In the genomic region with DNA sequence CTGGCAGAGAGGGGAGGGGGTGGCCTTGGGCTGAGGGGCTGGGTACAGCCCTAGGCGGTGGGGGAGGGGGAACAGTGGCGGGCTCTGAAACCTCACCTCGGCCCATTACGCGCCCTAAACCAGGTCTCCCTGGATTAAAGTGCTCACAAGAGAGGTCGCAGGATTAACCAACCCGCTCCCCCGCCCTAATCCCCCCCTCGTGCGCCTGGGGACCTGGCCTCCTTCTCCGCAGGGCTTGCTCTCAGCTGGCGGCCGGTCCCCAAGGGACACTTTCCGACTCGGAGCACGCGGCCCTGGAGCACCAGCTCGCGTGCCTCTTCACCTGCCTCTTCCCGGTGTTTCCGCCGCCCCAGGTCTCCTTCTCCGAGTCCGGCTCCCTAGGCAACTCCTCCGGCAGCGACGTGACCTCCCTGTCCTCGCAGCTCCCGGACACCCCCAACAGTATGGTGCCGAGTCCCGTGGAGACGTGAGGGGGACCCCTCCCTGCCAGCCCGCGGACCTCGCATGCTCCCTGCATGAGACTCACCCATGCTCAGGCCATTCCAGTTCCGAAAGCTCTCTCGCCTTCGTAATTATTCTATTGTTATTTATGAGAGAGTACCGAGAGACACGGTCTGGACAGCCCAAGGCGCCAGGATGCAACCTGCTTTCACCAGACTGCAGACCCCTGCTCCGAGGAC, we compare ENCODE assay signal across 9 cellular contexts. TPM values are rescaled to one million over a fixed set of nuclear protein-coding genes. Genes with fewer than 3 reads are reported as not detected.
DNase-seq lines count a peak whose midpoint lies in the region; ATAC-seq and TF ChIP-seq lines count a peak whose summit lies in the region.
"Had no signal": no experiment of that assay in that cellular context is flagged by ENCODE, and none has a peak within 500 bp of the region (broad histone marks: within the 10 kb centered on the region; RNA-seq: fewer than 3 reads in every experiment).

No MANE protein-coding gene starts in this region.

- H3K36me3 ChIP-seq in RWPE2 (ENCODE audit: low read depth) (peaks cover 4% of the 10 kb centered on the region; the same call in 1 of the 2 replicates), skeletal muscle satellite cell (ENCODE audit: insufficient read depth, low read length) (peaks cover 14% of the 10 kb centered on the region)
- H3K36me3 ChIP-seq: brain microvascular endothelial cell had no signal

- H3K9me3 ChIP-seq in RWPE2 (ENCODE audit: severe bottlenecking): no peaks in the 10 kb centered on the region
- no peaks in the 10 kb centered on the region for H3K9me3 ChIP-seq in skeletal muscle satellite cell (replicated peaks; ENCODE audit: low read length)

- peaks cover 50% of the 10 kb centered on the region for H3K27me3 Mint-ChIP-seq in glutamatergic neuron (ENCODE audit: unreplicated experiment)

- H3K4me1 ChIP-seq in RWPE2 (ENCODE audit: insufficient read depth, poor library complexity, severe bottlenecking) (no peaks in the 10 kb centered on the region), skeletal muscle satellite cell (ENCODE audit: control insufficient read depth, insufficient read depth, low read length) (peaks cover 34% of the 10 kb centered on the region)

- H3K4me3 ChIP-seq in RWPE2 (ENCODE audit: severe bottlenecking) (no peak overlapping the region), skeletal muscle satellite cell (ENCODE audit: low read length) (no peak overlapping the region)

- DNase-seq in DMS53 (lab: John Stamatoyannopoulos, UW) (peak; percentile 49), DMS53 treated with DMSO at 0.1 percent for 48 hours (lab: John Stamatoyannopoulos, UW; ENCODE audit: unreplicated experiment) (no peak), RWPE2 (ENCODE audit: low spot score) (peak; percentile 79), glutamatergic neuron (peak; percentile 70), AG08396 (ENCODE audit: low spot score) (no peak)
- no peak for DNase-seq in activated effector memory CD4-positive, alpha-beta T cell treated with anti-CD3 and anti-CD28 coated beads, Interleukin-2, amount 50 U/mL, for 16 hours
- DNase-seq: brain microvascular endothelial cell had no signal

- H3K27ac ChIP-seq in RWPE2 (ENCODE audit: poor library complexity, severe bottlenecking): no peak overlapping the region
- H3K27ac ChIP-seq: brain microvascular endothelial cell had no signal

- ATAC-seq in RWPE2 (ENCODE audit: low read depth) (no peak), HG02798 (IDR thresholded peaks at IDR 0.05; ENCODE audit: poor library complexity, unreplicated experiment) (no peak)

- no peak for TF ChIP-seq CTCF in RWPE2 (IDR thresholded peaks at IDR 0.05; ENCODE audit: poor library complexity, severe bottlenecking)
- no peak for TF ChIP-seq CTCF in glutamatergic neuron (IDR thresholded peaks at IDR 0.05; ENCODE audit: partially characterized antibody, unreplicated experiment)

- peak overlapping the region; percentile 44 for H3K4me2 ChIP-seq in skeletal muscle satellite cell (ENCODE audit: low read length)

- H3K36me3 Mint-ChIP-seq in glutamatergic neuron (ENCODE audit: unreplicated experiment): peaks cover 16% of the 10 kb centered on the region

- H3K9ac ChIP-seq in skeletal muscle satellite cell (ENCODE audit: low read depth, low read length): no peak overlapping the region

- peak overlapping the region; percentile 93 for H3K4me3 Mint-ChIP-seq in glutamatergic neuron (ENCODE audit: unreplicated experiment)

- H3K4me1 Mint-ChIP-seq in glutamatergic neuron (ENCODE audit: low read depth, unreplicated experiment): peaks cover 26% of the 10 kb centered on the region

- no peaks in the 10 kb centered on the region for H3K27me3 ChIP-seq in RWPE2 (ENCODE audit: insufficient read depth, poor library complexity, severe bottlenecking)
- peaks cover 79% of the 10 kb centered on the region for H3K27me3 ChIP-seq in skeletal muscle satellite cell (ENCODE audit: control insufficient read depth, insufficient read depth, low read length)

- H3K27ac Mint-ChIP-seq in glutamatergic neuron (ENCODE audit: unreplicated experiment): peak overlapping the region; percentile 44

- H3K9me3 Mint-ChIP-seq in glutamatergic neuron (ENCODE audit: unreplicated experiment): peaks cover 38% of the 10 kb centered on the region

RNA-seq across cellular contexts. Expression of a gene that starts 4.9 kb away (rescaled TPM):
- total RNA-seq in glutamatergic neuron (ENCODE audit: unreplicated experiment): 78.7 TPM
- 0.66 and 1.3 TPM in 2 replicates for total RNA-seq in skeletal muscle satellite cell (2012; rRNA removed)

RNA-seq across cellular contexts. Expression of a gene that starts 30.2 kb away (rescaled TPM):
- total RNA-seq in glutamatergic neuron (ENCODE audit: unreplicated experiment): 144 TPM
- total RNA-seq in skeletal muscle satellite cell (2012; rRNA removed): 91.1 and 110 TPM in 2 replicates

Comparison
In these comparisons a context has a peak if more than half of its experiments do, and no peak if none do; other contexts are left out.
1. DNase-seq: peak in DMS53 (single experiment), RWPE2 (single experiment) and glutamatergic neuron (single experiment); none in DMS53 treated with DMSO at 0.1 percent for 48 hours (single experiment), activated effector memory CD4-positive, alpha-beta T cell treated with anti-CD3 and anti-CD28 coated beads, Interleukin-2, amount 50 U/mL, for 16 hours (single experiment) and AG08396 (single experiment).